ENCODE assay signal across 8 cellular contexts in genomic region chr4:140595065-140595464, GRCh38. TPM values are rescaled to one million over a fixed set of nuclear protein-coding genes. Genes with fewer than 3 reads are reported as not detected.
A peak's percentile ranks its signal among the peaks of the same experiment; 100 is the strongest.
DNase-seq lines count a peak whose midpoint lies in the region; ATAC-seq, FAIRE-seq and TF ChIP-seq lines count a peak whose summit lies in the region.

No MANE protein-coding gene starts in this region.

- H3K36me3 Mint-ChIP-seq in memory B cell: no peaks in the 10 kb centered on the region

- ATAC-seq in GM12878 (peak; percentile 79), memory B cell (ENCODE audit: low read depth) (peak; percentile 98), GM19452 (IDR thresholded peaks at IDR 0.05; ENCODE audit: unreplicated experiment) (no peak)

- TF ChIP-seq RAD21 in GM12878 (IDR thresholded peaks at IDR 0.05; ENCODE audit: insufficient read depth, low read depth, low read length): 0 out of 2 replicates have a peak, but pooled peaks have one; percentile 33

- TF ChIP-seq EP300 in GM12878 (IDR thresholded peaks at IDR 0.05; ENCODE audit: borderline replicate concordance in 1 of 2, control insufficient read depth in 1 of 2, low read depth in 2 of 2, low read length in 2 of 2): no peak

- CTCF ChIA-PET in GM12878 (lab: Yijun Ruan, JAX): interaction anchor here (0.9 kb wide), 1 partner anchor 14 kb away, joined by 3 read pairs; no protein-coding TSS in a partner anchor

- POLR2A ChIA-PET in GM12878 (lab: Charles Lee): interaction anchor here (0.5 kb wide), 1 partner anchor 225 kb away, joined by 4 read pairs; no protein-coding TSS in a partner anchor

- H2AFZ ChIP-seq in GM12878 (ENCODE audit: control insufficient read depth, low read depth, low read length): no peak overlapping the region

- H3K9me3 Mint-ChIP-seq in memory B cell: no peaks in the 10 kb centered on the region

- no TSS peak for BruUV-seq in GM12878 (replicated peaks; lab: Mats Ljungman, UMichigan)

- DNase-seq in SIG-M5 treated with dmso at 0.1 percent for 504 hours (lab: John Stamatoyannopoulos, UW; ENCODE audit: unreplicated experiment) (peak; percentile 29), SIG-M5 (lab: John Stamatoyannopoulos, UW) (no peak), HuH-7 (ENCODE audit: low spot score) (peak; percentile 56), GM12878 (ENCODE audit: low read depth, low spot score) (no peak), memory B cell (ENCODE audit: low spot score in 2 of 2) (peak; percentile 23 to 28), middle frontal gyrus (ENCODE audit: extremely low spot score, low spot score) (no peak)
- DNase-seq in effector CD4-positive, alpha-beta T cell: no peak

- WGBS in GM12878 (ENCODE audit: insufficient coverage, insufficient replicate concordance, low lambda C conversion rate, missing lambda C conversion rate): 47% methylated on average over 1 of the region's 1 CpG

- H3K4me1 Mint-ChIP-seq in memory B cell: peaks cover 4% of the 10 kb centered on the region

- no peak overlapping the region for H3K4me3 ChIP-seq in GM12878

- no peak overlapping the region for H3K4me2 ChIP-seq in GM12878 (ENCODE audit: control insufficient read depth, insufficient read depth)

- TF ChIP-seq CTCF in GM12878 (IDR thresholded peaks at IDR 0.05 in 2 of 3, conservative IDR thresholded peaks at IDR 0.05 in 1 of 3; ENCODE audit: control insufficient read depth in 2 of 3, extremely low read depth in 1 of 3, insufficient read depth in 1 of 3, low read depth in 3 of 3, low read length in 3 of 3): peak; percentile 15 to 33 (median 15); a peak in 2 of 6 replicates

- no peak overlapping the region for H3K27ac Mint-ChIP-seq in memory B cell

- FAIRE-seq in GM12878 (lab: Jason Lieb, UNC): no peak

- RAD21 ChIA-PET in GM12878 (lab: Charles Lee; ENCODE audit: unreplicated experiment): interaction anchor here (1.2 kb wide), 1 partner anchor 14 kb away, joined by 3 read pairs; no protein-coding TSS in a partner anchor

- H3K36me3 ChIP-seq in GM12878 (ENCODE audit: control insufficient read depth in 2 of 2, insufficient read depth in 2 of 2, low read length in 1 of 2): no peaks in the 10 kb centered on the region

- no peaks in the 10 kb centered on the region for H3K4me1 ChIP-seq in GM12878 (ENCODE audit: control insufficient read depth, insufficient read depth, low read length)

- H3K27me3 ChIP-seq in GM12878 (replicated peaks in 1 of 2; ENCODE audit: control insufficient read depth in 2 of 2, insufficient read depth in 2 of 2, low read length in 1 of 2): no peaks in the 10 kb centered on the region

- no peak for TF ChIP-seq POLR2A in GM12878 (IDR thresholded peaks at IDR 0.05; ENCODE audit: low read depth, low read length)

- peaks cover 10% of the 10 kb centered on the region for H3K27me3 Mint-ChIP-seq in memory B cell

- no peak overlapping the region for H3K9ac ChIP-seq in GM12878 (ENCODE audit: control insufficient read depth, insufficient read depth, low read length)

- H4K20me1 ChIP-seq in GM12878 (ENCODE audit: control insufficient read depth, insufficient read depth): no peaks in the 10 kb centered on the region

- intact Hi-C loops in GM12878 (cut with micrococcal nuclease; ENCODE audit: unreplicated experiment): no loop called here

- SMC1A ChIA-PET in GM12878 (lab: Charles Lee; ENCODE audit: uncharacterized antibody, unreplicated experiment): interaction anchor here (1.0 kb wide), 1 partner anchor 221 kb away, joined by 3 read pairs; the partner anchor contains the start of gene SCOC

- in situ Hi-C loops in GM12878 (cut with MboI): no loop called here

- H3K9me3 ChIP-seq in GM12878 (replicated peaks; ENCODE audit: control insufficient read depth, insufficient read depth, low read length): no peaks in the 10 kb centered on the region

- no peak overlapping the region for H3K4me3 Mint-ChIP-seq in memory B cell

- no peaks in the 10 kb centered on the region for H3K79me2 ChIP-seq in GM12878 (ENCODE audit: control insufficient read depth, insufficient read depth, low read length)

- H3K27ac ChIP-seq in GM12878 (ENCODE audit: control insufficient read depth, insufficient read depth): no peak overlapping the region

TF ChIP-seq in GM12878, 131 proteins besides CTCF, POLR2A, EP300 and RAD21:
- TF ChIP-seq POLR2AphosphoS2 (IDR thresholded peaks at IDR 0.05; ENCODE audit: low read depth, low read length) (no peak), HCFC1 (IDR thresholded peaks at IDR 0.05; ENCODE audit: low read length) (no peak), RELA (IDR thresholded peaks at IDR 0.05; ENCODE audit: borderline replicate concordance, partially characterized antibody) (no peak), SMC3 (IDR thresholded peaks at IDR 0.05; ENCODE audit: borderline replicate concordance, low read length) (peak; percentile 10; the same call in 1 of the 2 replicates), E2F4 (IDR thresholded peaks at IDR 0.05; ENCODE audit: low read depth, low read length) (no peak), SUZ12 (IDR thresholded peaks at IDR 0.05; ENCODE audit: unreplicated experiment) (no peak)

RNA-seq across cellular contexts. Expression of gene UCP1, which starts 26.3 kb away (rescaled TPM):
- not detected in 2 replicates for total RNA-seq in GM12878 (2013; cell fraction: nucleolus; rRNA removed)
- total RNA-seq in GM12878 (2014; rRNA removed) (not detected in 2 replicates), GM12878 (2014; rRNA removed; fragmentation: Illumina TruSeq; extraction: Trizol) (not detected in 2 replicates), GM12878 (2021) (not detected in 2 replicates)
- not detected for polyA plus RNA-seq in GM12878 (2011; ENCODE audit: low read depth)
- polyA plus RNA-seq in GM12878 (2011; rRNA removed) (not detected in 2 replicates), GM12878 (2014; fragmentation: Illumina TruSeq; extraction: Trizol) (not detected in 2 replicates), GM12878 (2014; fragmentation: Nextera tagmentation; extraction: Ambion mirVana) (not detected), GM12878 (2014; rRNA removed) (not detected in 2 replicates), GM12878 (2016; fragmentation: Nextera tagmentation; extraction: Ambion mirVana) (not detected)
- not detected in 2 replicates for polyA plus RNA-seq in GM12878 (2011; cell fraction: cytosol; rRNA removed)
- not detected in 2 replicates for polyA plus RNA-seq in GM12878 (2011; cell fraction: nucleus; rRNA removed)
- not detected in 2 replicates for polyA plus RNA-seq in GM12878 (2012)
- not detected in 2 replicates for polyA minus RNA-seq in GM12878 (2011; rRNA and poly(A)+ RNA removed)
- not detected in 2 replicates for polyA minus RNA-seq in GM12878 (2011; cell fraction: cytosol; rRNA and poly(A)+ RNA removed)
- not detected in 2 replicates for polyA minus RNA-seq in GM12878 (2011; cell fraction: nucleus; rRNA and poly(A)+ RNA removed)

Comparison
In these comparisons a context has a peak if more than half of its experiments do, and no peak if none do; other contexts are left out.
1. DNase-seq: peak in SIG-M5 treated with dmso at 0.1 percent for 504 hours (single experiment), HuH-7 (single experiment) and memory B cell (2 of 2); none in SIG-M5 (single experiment), GM12878 (single experiment), effector CD4-positive, alpha-beta T cell (single experiment) and middle frontal gyrus (single experiment).